Comparison of ENCODE assay signal across 29 cellular contexts in genomic region chr2:182452456-182452990, GRCh38. TPM values are rescaled to one million over a fixed set of nuclear protein-coding genes. Genes with fewer than 3 reads are reported as not detected.
"Had no signal": no experiment of that assay in that cellular context is flagged by ENCODE, and none has a peak within 500 bp of the region (broad histone marks: within the 10 kb centered on the region; RNA-seq: fewer than 3 reads in every experiment).

No MANE protein-coding gene starts in this region.

- H3K9ac ChIP-seq: parathyroid adenoma had no signal

- H3K27ac Mint-ChIP-seq: naive thymus-derived CD8-positive, alpha-beta T cell; natural killer cell treated with Interleukin-12 subunit alpha and Interleukin-12 subunit beta and Interleukin-15 and Interleukin-18, amount 100 ng/mL, for 72 hours; progenitor cell of endocrine pancreas; stimulated activated effector memory CD8-positive, alpha-beta T cell treated with anti-CD3 and anti-CD28 coated beads, Interleukin-12 subunit alpha, Interleukin-12 subunit beta, amount 100 ng/mL, for 72 hours; stimulated activated naive B cell treated with anti-CD40 and anti-IgM and Interleukin-4, amounts not matched to agents 10 μg/mL and 1 μg/mL and 100 μg/mL, for 72 hours; stimulated activated naive CD8-positive, alpha-beta T cell treated with anti-CD3 and anti-CD28 coated beads, Interleukin-15, Interleukin-2, amounts not matched to agents 100 ng/mL and 50 ng/mL, for 24 hours; type B pancreatic cell had no signal

- H3K4me3 ChIP-seq: ovary, psoas muscle, right lobe of liver, sigmoid colon, stomach, thoracic aorta, thyroid gland, transverse colon, upper lobe of right lung, uterus had no signal

- H3K9me3 Mint-ChIP-seq: natural killer cell treated with Interleukin-12 subunit alpha and Interleukin-12 subunit beta and Interleukin-15 and Interleukin-18, amount 100 ng/mL, for 72 hours; nephron progenitor cell; neural crest cell; type B pancreatic cell had no signal

- H3K27me3 ChIP-seq: ovary, right lobe of liver, sigmoid colon, stomach, thyroid gland, transverse colon, upper lobe of right lung, uterus had no signal

- H3K36me3 Mint-ChIP-seq: naive thymus-derived CD8-positive, alpha-beta T cell; natural killer cell treated with Interleukin-12 subunit alpha and Interleukin-12 subunit beta and Interleukin-15 and Interleukin-18, amount 100 ng/mL, for 72 hours; stimulated activated effector memory CD8-positive, alpha-beta T cell treated with anti-CD3 and anti-CD28 coated beads, Interleukin-12 subunit alpha, Interleukin-12 subunit beta, amount 100 ng/mL, for 72 hours; stimulated activated naive B cell treated with anti-CD40 and anti-IgM and Interleukin-4, amounts not matched to agents 10 μg/mL and 1 μg/mL and 100 μg/mL, for 72 hours; type B pancreatic cell had no signal

- H3K4me1 ChIP-seq: parathyroid adenoma, psoas muscle, right lobe of liver, sigmoid colon, stomach, transverse colon, upper lobe of right lung, uterus had no signal

- H3K9me3 ChIP-seq: ovary, psoas muscle, right lobe of liver, sigmoid colon, stomach, thoracic aorta, thyroid gland, transverse colon, upper lobe of right lung, uterus had no signal

- H3K79me2 ChIP-seq: parathyroid adenoma had no signal

- H3K27me3 Mint-ChIP-seq: natural killer cell treated with Interleukin-12 subunit alpha and Interleukin-12 subunit beta and Interleukin-15 and Interleukin-18, amount 100 ng/mL, for 72 hours; progenitor cell of endocrine pancreas; stimulated activated naive B cell treated with anti-CD40 and anti-IgM and Interleukin-4, amounts not matched to agents 10 μg/mL and 1 μg/mL and 100 μg/mL, for 72 hours; stimulated activated naive CD8-positive, alpha-beta T cell treated with anti-CD3 and anti-CD28 coated beads, Interleukin-15, Interleukin-2, amounts not matched to agents 100 ng/mL and 50 ng/mL, for 24 hours; type B pancreatic cell had no signal

- H3K4me1 Mint-ChIP-seq: naive thymus-derived CD8-positive, alpha-beta T cell; nephron progenitor cell; stimulated activated effector memory CD8-positive, alpha-beta T cell treated with anti-CD3 and anti-CD28 coated beads, Interleukin-12 subunit alpha, Interleukin-12 subunit beta, amount 100 ng/mL, for 72 hours; stimulated activated naive B cell treated with anti-CD40 and anti-IgM and Interleukin-4, amounts not matched to agents 10 μg/mL and 1 μg/mL and 100 μg/mL, for 72 hours had no signal

- ATAC-seq: naive thymus-derived CD8-positive, alpha-beta T cell; natural killer cell treated with Interleukin-12 subunit alpha and Interleukin-12 subunit beta and Interleukin-15 and Interleukin-18, amount 100 ng/mL, for 72 hours; psoas muscle; right cardiac atrium; right lobe of liver; stimulated activated effector memory CD8-positive, alpha-beta T cell treated with anti-CD3 and anti-CD28 coated beads, Interleukin-12 subunit alpha, Interleukin-12 subunit beta, amount 100 ng/mL, for 72 hours; stimulated activated naive B cell treated with anti-CD40 and anti-IgM and Interleukin-4, amounts not matched to agents 10 μg/mL and 1 μg/mL and 100 μg/mL, for 72 hours; upper lobe of right lung had no signal

- H3K27ac ChIP-seq: ovary, parathyroid adenoma, psoas muscle, right lobe of liver, sigmoid colon, stomach, thoracic aorta, transverse colon, upper lobe of right lung, uterus had no signal

- H3K36me3 ChIP-seq: ovary, right lobe of liver, sigmoid colon, stomach, thoracic aorta, thyroid gland, transverse colon, upper lobe of right lung, uterus had no signal

- DNase-seq: naive thymus-derived CD8-positive, alpha-beta T cell; nephron progenitor cell; occipital lobe; ovary; posterior cingulate gyrus; psoas muscle; right cardiac atrium; right lobe of liver; sigmoid colon; small intestine; stimulated activated CD4-positive, alpha-beta T cell treated with anti-CD3 and anti-CD28 coated beads, Interleukin-15, amount 100 ng/mL, for 24 hours; stimulated activated CD4-positive, alpha-beta T cell treated with anti-CD3 and anti-CD28 coated beads, Interleukin-2, amount 100 ng/mL, for 24 hours; stimulated activated CD4-positive, alpha-beta T cell treated with anti-CD3 and anti-CD28 coated beads, Interleukin-2, amount 100 ng/mL, for 48 hours; stimulated activated CD4-positive, alpha-beta T cell treated with anti-CD3 and anti-CD28 coated beads, Interleukin-4, amount 100 ng/mL, for 24 hours; stimulated activated naive B cell treated with anti-CD40 and anti-IgM and Interleukin-4, amounts not matched to agents 10 μg/mL and 1 μg/mL and 100 μg/mL, for 72 hours; stimulated activated naive CD4-positive, alpha-beta T cell treated with Interleukin-2 at 50 U/mL for 16 hours; stomach; transverse colon; upper lobe of right lung; uterus had no signal

- H2AFZ ChIP-seq: parathyroid adenoma had no signal

- H3K4me3 Mint-ChIP-seq: naive thymus-derived CD8-positive, alpha-beta T cell; natural killer cell treated with Interleukin-12 subunit alpha and Interleukin-12 subunit beta and Interleukin-15 and Interleukin-18, amount 100 ng/mL, for 72 hours; nephron progenitor cell; neural crest cell; stimulated activated effector memory CD8-positive, alpha-beta T cell treated with anti-CD3 and anti-CD28 coated beads, Interleukin-12 subunit alpha, Interleukin-12 subunit beta, amount 100 ng/mL, for 72 hours; stimulated activated naive B cell treated with anti-CD40 and anti-IgM and Interleukin-4, amounts not matched to agents 10 μg/mL and 1 μg/mL and 100 μg/mL, for 72 hours; stimulated activated naive CD8-positive, alpha-beta T cell treated with anti-CD3 and anti-CD28 coated beads, Interleukin-15, Interleukin-2, amounts not matched to agents 100 ng/mL and 50 ng/mL, for 24 hours; type B pancreatic cell had no signal

RNA-seq across cellular contexts. Expression of gene PDE1A, which starts 25.7 kb away (rescaled TPM):
- total RNA-seq: naive thymus-derived CD8-positive, alpha-beta T cell; natural killer cell treated with Interleukin-12 subunit alpha and Interleukin-12 subunit beta and Interleukin-15 and Interleukin-18, amount 100 ng/mL, for 72 hours had no signal
- polyA plus RNA-seq: naive thymus-derived CD8-positive, alpha-beta T cell had no signal
